ENCODE assay signal across 7 cellular contexts in the genomic region with DNA sequence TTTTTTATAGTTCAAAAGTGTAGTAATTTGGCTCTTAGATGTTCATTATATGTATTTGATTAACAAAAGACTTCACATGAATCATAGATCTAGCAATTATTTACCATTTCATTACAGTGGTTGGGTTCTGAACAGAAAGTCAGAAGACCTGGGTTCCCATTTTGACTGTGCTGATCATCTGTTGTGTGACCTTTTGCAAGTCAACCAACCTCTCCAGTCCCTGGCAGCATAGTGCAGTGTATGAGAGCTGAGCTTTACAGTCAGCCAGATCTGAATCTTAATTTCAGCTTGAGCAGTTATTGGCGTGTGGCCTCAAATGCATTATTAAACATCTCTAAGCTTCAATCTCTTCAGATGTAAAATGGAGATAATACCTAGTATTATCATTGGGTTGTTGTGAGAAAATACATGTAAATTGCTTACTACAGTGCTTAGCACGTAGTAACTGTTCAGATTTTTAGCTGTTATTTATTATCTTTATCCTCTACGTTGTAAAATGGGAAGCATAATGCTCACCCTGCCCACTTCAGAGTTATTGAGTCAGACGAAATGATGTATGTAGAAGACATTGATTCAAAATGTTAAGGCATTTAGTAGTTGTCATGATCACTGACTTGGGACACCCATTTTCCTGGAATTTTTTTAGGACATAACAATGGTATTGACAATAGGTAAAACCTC.
A peak's percentile ranks its signal among the peaks of the same experiment; 100 is the strongest.
DNase-seq lines count a peak whose midpoint lies in the region; ATAC-seq and TF ChIP-seq lines count a peak whose summit lies in the region.

No MANE protein-coding gene starts in this region.

- H3K4me3 ChIP-seq in iPS-20b (ENCODE audit: low read length), result no peak overlapping the region
- peak overlapping the region in 2 of 3 donors; percentile 11 to 15 for H3K4me3 ChIP-seq in thyroid gland (replicated peaks in 1 of 3)
- H3K4me3 ChIP-seq in WERI-Rb-1 (ENCODE audit: low read depth, low read length), result no peak overlapping the region

- DNase-seq in T-helper 17 cell, result no peak
- peak in 1 of 2 donors; percentile 29 for DNase-seq in thyroid gland
- DNase-seq in GDM1 (lab: John Stamatoyannopoulos, UW), result no peak
- DNase-seq in WERI-Rb-1, result no peak

- H3K36me3 ChIP-seq in iPS-20b (ENCODE audit: insufficient read depth, low read depth, low read length), result peaks cover 50% of the 10 kb centered on the region
- H3K36me3 ChIP-seq in thyroid gland, result peaks cover 18 to 21% of the 10 kb centered on the region in 2 donors
- H3K36me3 ChIP-seq in WERI-Rb-1, result peaks cover 98% of the 10 kb centered on the region

- H3K27ac Mint-ChIP-seq in T-helper 17 cell, result peak overlapping the region; percentile 98

- peak overlapping the region; percentile 73; the same call in 1 of the 2 replicates for H3K9ac ChIP-seq in iPS-20b (ENCODE audit: low read depth, low read length)

- peak overlapping the region; percentile 99 for H3K4me3 Mint-ChIP-seq in T-helper 17 cell

- no peaks in the 10 kb centered on the region for H3K27me3 Mint-ChIP-seq in T-helper 17 cell

- H3K27ac ChIP-seq in iPS-20b (ENCODE audit: low read length), result peak overlapping the region; percentile 65
- peak overlapping the region; percentile 89 to 98 (median 95) for H3K27ac ChIP-seq in thyroid gland
- H3K27ac ChIP-seq in WERI-Rb-1, result no peak overlapping the region

- TF ChIP-seq POLR2A in thyroid gland (IDR thresholded peaks at IDR 0.05), result no peak

- ATAC-seq in GM19023 (IDR thresholded peaks at IDR 0.05; ENCODE audit: unreplicated experiment) (peak; percentile 44), HG02885 (IDR thresholded peaks at IDR 0.05; ENCODE audit: poor library complexity, unreplicated experiment) (peak; percentile 50), T-helper 17 cell (peak; percentile 35)

- peaks cover 8% of the 10 kb centered on the region for H3K36me3 Mint-ChIP-seq in T-helper 17 cell (ENCODE audit: low read depth)

- WGBS in thyroid gland, 2 donors, result 71 to 79% methylated on average over 4 of the region's 4 CpGs

- intact Hi-C loops in thyroid gland (cut with DNase I), result no loop called here

- H3K9me3 ChIP-seq in T-helper 17 cell (ENCODE audit: control insufficient read depth, low read length, poor library complexity, severe bottlenecking) (no peaks in the 10 kb centered on the region), iPS-20b (ENCODE audit: insufficient read depth, low read depth, low read length) (no peaks in the 10 kb centered on the region), thyroid gland (no peaks in the 10 kb centered on the region), WERI-Rb-1 (ENCODE audit: severe bottlenecking) (no peaks in the 10 kb centered on the region)

- H3K27me3 ChIP-seq in iPS-20b (ENCODE audit: insufficient read depth, low read length), result no peaks in the 10 kb centered on the region
- H3K27me3 ChIP-seq in thyroid gland, result no peaks in the 10 kb centered on the region
- no peaks in the 10 kb centered on the region for H3K27me3 ChIP-seq in WERI-Rb-1 (ENCODE audit: insufficient read depth, low read depth, severe bottlenecking)

- no peak for TF ChIP-seq CTCF in thyroid gland (IDR thresholded peaks at IDR 0.05)
- no peak for TF ChIP-seq CTCF in WERI-Rb-1 (IDR thresholded peaks at IDR 0.05; ENCODE audit: low read depth, low read length)

- H3K4me1 ChIP-seq in iPS-20b (ENCODE audit: insufficient read depth, low read length), result peaks cover 19% of the 10 kb centered on the region; the same call in 1 of the 2 replicates
- H3K4me1 ChIP-seq in thyroid gland, result peaks cover 59 to 63% of the 10 kb centered on the region in 2 donors

- peaks cover 55% of the 10 kb centered on the region for H3K4me1 Mint-ChIP-seq in T-helper 17 cell

Comparison
In these comparisons a context has a peak if more than half of its experiments do, and no peak if none do; other contexts are left out.
1. H3K4me3 ChIP-seq: peak in thyroid gland (2 of 3); none in iPS-20b (single experiment) and WERI-Rb-1 (single experiment).
2. Peak in every context shown above with its lines, with median percentiles within 50 percentile points of each other: ATAC-seq.